11 cellular contexts compared by ENCODE assay signal in the genomic region with DNA sequence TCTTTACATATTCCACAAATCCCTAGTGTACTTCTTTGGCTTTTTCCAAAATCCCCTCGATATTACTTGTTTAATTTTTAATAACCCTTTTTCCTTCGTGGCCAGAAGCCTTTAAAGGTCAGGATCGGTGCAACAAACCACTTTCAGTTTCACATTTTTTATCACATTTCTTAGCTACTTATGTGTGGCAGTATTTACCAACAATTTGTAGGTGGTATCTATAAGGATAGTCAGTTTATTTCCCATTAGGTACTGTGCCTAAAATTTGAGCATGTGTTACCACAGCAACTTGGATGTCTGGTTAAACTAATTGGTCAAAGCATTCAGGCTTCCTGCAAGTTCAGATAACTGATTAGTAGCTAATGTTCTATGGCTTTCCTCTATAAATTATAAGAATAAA.
DNase-seq lines count a peak whose midpoint lies in the region; ATAC-seq and TF ChIP-seq lines count a peak whose summit lies in the region.
"Had no signal": no experiment of that assay in that cellular context is flagged by ENCODE, and none has a peak within 500 bp of the region (broad histone marks: within the 10 kb centered on the region; RNA-seq: fewer than 3 reads in every experiment).

No MANE protein-coding gene starts in this region.

- ATAC-seq in GM19025 (IDR thresholded peaks at IDR 0.05; ENCODE audit: low read depth, unreplicated experiment) (peak; percentile 58), HG02981 (IDR thresholded peaks at IDR 0.05; ENCODE audit: unreplicated experiment) (peak; percentile 69), GM21360 (IDR thresholded peaks at IDR 0.05; ENCODE audit: unreplicated experiment) (no peak)

- no peaks in the 10 kb centered on the region for H3K27me3 Mint-ChIP-seq in chondrocyte (ENCODE audit: low read depth)

- peaks cover 4% of the 10 kb centered on the region for H3K36me3 Mint-ChIP-seq in chondrocyte (ENCODE audit: low read depth)

- peaks cover 40% of the 10 kb centered on the region for H3K4me1 Mint-ChIP-seq in chondrocyte (ENCODE audit: low read depth)

- H3K9me3 ChIP-seq in endocrine pancreas (ENCODE audit: control insufficient read depth, low read length) (no peaks in the 10 kb centered on the region), skeletal muscle tissue (ENCODE audit: control insufficient read depth in 3 of 3, low read length in 3 of 3) (no peaks in the 10 kb centered on the region)

- peaks cover 23% of the 10 kb centered on the region for H3K4me1 ChIP-seq in endocrine pancreas (ENCODE audit: control insufficient read depth, insufficient read depth, low read length)
- H3K4me1 ChIP-seq in skeletal muscle tissue (ENCODE audit: control insufficient read depth in 3 of 3, insufficient read depth in 3 of 3, low read length in 3 of 3), result no peaks in the 10 kb centered on the region

- no peaks in the 10 kb centered on the region for H3K9me3 Mint-ChIP-seq in chondrocyte (ENCODE audit: low read depth)

- H3K9ac ChIP-seq in endocrine pancreas (ENCODE audit: control insufficient read depth, insufficient read depth, low read length) (no peak overlapping the region), skeletal muscle tissue (ENCODE audit: low read depth in 1 of 3, low read length in 3 of 3) (peak overlapping the region in 1 of 3 donors; percentile 42)

- no peak overlapping the region for H3K4me3 Mint-ChIP-seq in chondrocyte (ENCODE audit: unreplicated experiment)

- no peak for TF ChIP-seq CTCF in chondrocyte (IDR thresholded peaks at IDR 0.05)

- H3K36me3 ChIP-seq in endocrine pancreas (ENCODE audit: control insufficient read depth, insufficient read depth, low read length) (no peaks in the 10 kb centered on the region), skeletal muscle tissue (ENCODE audit: control insufficient read depth in 3 of 3, insufficient read depth in 3 of 3, low read length in 3 of 3) (no peaks in the 10 kb centered on the region)

- no peaks in the 10 kb centered on the region for H3K27me3 ChIP-seq in endocrine pancreas (ENCODE audit: control insufficient read depth, insufficient read depth, low read length)
- no peaks in the 10 kb centered on the region for H3K27me3 ChIP-seq in skeletal muscle tissue (ENCODE audit: control insufficient read depth in 3 of 3, insufficient read depth in 3 of 3, low read length in 3 of 3)

- H3K4me3 ChIP-seq in endocrine pancreas (ENCODE audit: control insufficient read depth, insufficient read depth, low read length), result peak overlapping the region; percentile 97
- peak overlapping the region; percentile 3 to 47 (median 44) for H3K4me3 ChIP-seq in skeletal muscle tissue (ENCODE audit: low read length in 3 of 3)

- no peak overlapping the region for H3K27ac ChIP-seq in skeletal muscle tissue (ENCODE audit: low read depth, low read length)

- DNase-seq in SIG-M5 (lab: John Stamatoyannopoulos, UW), result no peak
- no peak for DNase-seq in chondrocyte (ENCODE audit: low spot score)
- DNase-seq in NCI-H2171 treated with DMSO at 0.1 percent for 48 hours (lab: John Stamatoyannopoulos, UW), result no peak
- DNase-seq: activated T-cell treated with anti-CD3 and anti-CD28 coated beads for 4 hours, cortex of kidney, SHP77 had no signal

- H3K27ac Mint-ChIP-seq in chondrocyte (ENCODE audit: unreplicated experiment), result no peak overlapping the region
